ENCODE assay signal across 8 cellular contexts in the genomic region with DNA sequence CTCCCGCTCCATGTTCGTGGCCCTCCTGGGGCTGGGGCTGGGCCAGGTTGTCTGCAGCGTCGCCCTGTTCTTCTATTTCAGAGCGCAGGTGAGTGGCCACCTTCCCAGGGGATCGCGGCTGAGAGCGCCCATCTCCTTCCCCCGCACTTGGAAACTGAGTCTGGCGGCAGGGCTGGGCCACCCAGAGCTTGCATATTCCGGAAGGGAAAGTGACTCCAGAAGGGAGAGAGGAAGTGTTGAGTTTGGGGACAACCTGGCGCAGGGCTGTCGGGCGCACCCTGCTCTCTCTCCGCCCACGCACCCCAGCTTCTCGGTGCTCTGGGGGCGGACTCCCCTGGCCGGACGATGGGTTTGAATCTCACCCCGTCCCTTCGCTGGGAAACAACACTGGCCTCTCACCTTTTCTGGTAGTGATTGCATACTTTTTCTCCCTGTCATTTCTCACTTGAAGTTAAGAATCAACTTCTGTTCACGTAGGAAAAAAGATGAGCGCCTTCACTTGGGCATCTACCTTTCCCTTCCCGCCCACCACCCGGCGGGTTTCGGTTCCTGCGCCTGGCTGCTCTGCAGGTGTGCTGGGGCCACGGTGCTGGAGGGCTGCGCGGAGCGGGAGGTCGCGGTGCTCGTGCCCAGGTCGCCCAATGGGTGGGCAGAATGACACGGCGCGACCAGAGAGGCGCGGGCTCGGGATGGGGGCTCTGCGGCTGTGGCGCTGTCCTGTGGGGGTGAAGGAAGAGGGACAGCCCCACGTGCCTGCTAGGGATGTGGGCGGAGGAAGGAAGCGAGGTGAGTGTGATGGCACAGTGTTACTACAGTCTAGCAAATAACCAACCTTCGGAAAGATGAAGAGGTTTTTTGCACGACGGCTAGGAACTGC.
DNase-seq lines count a peak whose midpoint lies in the region; ATAC-seq lines count a peak whose summit lies in the region.

No MANE protein-coding gene starts in this region.

- H3K4me1 ChIP-seq in iPS-15b (ENCODE audit: control insufficient read depth, insufficient read depth, low read length), result peaks cover 25% of the 10 kb centered on the region

- H3K36me3 ChIP-seq in iPS-15b (ENCODE audit: control insufficient read depth, insufficient read depth, low read length), result no peaks in the 10 kb centered on the region

- H3K9me3 ChIP-seq in iPS-15b (ENCODE audit: control insufficient read depth, insufficient read depth, low read length), result peaks cover 5% of the 10 kb centered on the region

- H3K27me3 ChIP-seq in iPS-15b (ENCODE audit: control insufficient read depth, insufficient read depth, low read length), result peaks cover 17% of the 10 kb centered on the region

- peak; percentile 56 for ATAC-seq in HG03342 (IDR thresholded peaks at IDR 0.05; ENCODE audit: unreplicated experiment)

- H3K9ac ChIP-seq in iPS-15b (ENCODE audit: low read depth, low read length), result peak overlapping the region; percentile 55

- DNase-seq in NCI-H748 (lab: John Stamatoyannopoulos, UW; ENCODE audit: unreplicated experiment) (peak; percentile 42), NCI-H748 treated with DMSO at 0.1 percent for 48 hours (lab: John Stamatoyannopoulos, UW) (no peak), NCI-H1105 treated with DMSO at 0.1 percent for 48 hours (lab: John Stamatoyannopoulos, UW) (no peak), NCI-H1048 (lab: John Stamatoyannopoulos, UW) (no peak)
- DNase-seq in activated T-cell treated with anti-CD3 and anti-CD28 coated beads, Interleukin-2, amount 50 U/mL, for 1 hour, result peak; percentile 40
- DNase-seq in stimulated activated CD4-positive, alpha-beta T cell treated with anti-CD3 and anti-CD28 coated beads, Interleukin-2, amount 100 ng/mL, for 48 hours, result peak; percentile 41 to 52

- peak overlapping the region; percentile 87 for H3K4me3 ChIP-seq in iPS-15b (ENCODE audit: low read depth, low read length)

Comparison
In these comparisons a context has a peak if more than half of its experiments do, and no peak if none do; other contexts are left out.
1. DNase-seq: peak in NCI-H748 (single experiment), activated T-cell treated with anti-CD3 and anti-CD28 coated beads, Interleukin-2, amount 50 U/mL, for 1 hour (single experiment) and stimulated activated CD4-positive, alpha-beta T cell treated with anti-CD3 and anti-CD28 coated beads, Interleukin-2, amount 100 ng/mL, for 48 hours (2 of 2); none in NCI-H748 treated with DMSO at 0.1 percent for 48 hours (single experiment), NCI-H1105 treated with DMSO at 0.1 percent for 48 hours (single experiment) and NCI-H1048 (single experiment).